28 cellular contexts compared by ENCODE assay signal in genomic region chr10:47344996-47345870, GRCh38. TPM values are rescaled to one million over a fixed set of nuclear protein-coding genes. Genes with fewer than 3 reads are reported as not detected.
A peak's percentile ranks its signal among the peaks of the same experiment; 100 is the strongest.
DNase-seq lines count a peak whose midpoint lies in the region; ATAC-seq and TF ChIP-seq lines count a peak whose summit lies in the region.
"Had no signal": no experiment of that assay in that cellular context is flagged by ENCODE, and none has a peak within 500 bp of the region (broad histone marks: within the 10 kb centered on the region; RNA-seq: fewer than 3 reads in every experiment).

No MANE protein-coding gene starts in this region.

- no peak overlapping the region for H3K4me3 Mint-ChIP-seq in chondrocyte (ENCODE audit: unreplicated experiment)
- H3K4me3 Mint-ChIP-seq: CD4-positive, alpha-beta memory T cell had no signal

- 85 to 88% methylated on average over 13 of the region's 13 CpGs for WGBS in heart right ventricle, 2 donors

- H3K9me3 ChIP-seq in heart right ventricle (no peaks in the 10 kb centered on the region), MG63 (no peaks in the 10 kb centered on the region)
- H3K9me3 ChIP-seq: BLaER1 treated with 17β-estradiol and CSF1 and Interleukin-3, amounts not matched to agents 10 nM and 100 nM had no signal

- no peaks in the 10 kb centered on the region for H3K4me1 Mint-ChIP-seq in chondrocyte (ENCODE audit: low read depth)
- H3K4me1 Mint-ChIP-seq: CD4-positive, alpha-beta memory T cell had no signal

- H3K27me3 ChIP-seq in heart right ventricle (peaks cover 0 to 18% (median 0%) of the 10 kb centered on the region in 7 donors), MG63 (no peaks in the 10 kb centered on the region)
- H3K27me3 ChIP-seq: BLaER1 treated with 17β-estradiol and CSF1 and Interleukin-3, amounts not matched to agents 10 nM and 100 nM had no signal

- DNase-seq in cardiac septum (ENCODE audit: low spot score) (peak; percentile 61), heart right ventricle (no peak), chondrocyte (ENCODE audit: low spot score) (peak; percentile 32), posterior vena cava (ENCODE audit: low spot score) (peak; percentile 22), MG63 (no peak)
- DNase-seq: CD4-positive, alpha-beta memory T cell; COR-L47; DMS53; IMR-90; NCI-H1092; NCI-H1417 treated with DMSO at 0.1 percent for 48 hours; NCI-H1694 treated with DMSO at 0.1 percent for 48 hours; NCI-H2081; NCI-H226; NCI-H510A; NCI-H69; SIG-M5 had no signal

- H3K27ac Mint-ChIP-seq in chondrocyte (ENCODE audit: unreplicated experiment) = no peak overlapping the region
- H3K27ac Mint-ChIP-seq: CD4-positive, alpha-beta memory T cell had no signal

- TF ChIP-seq CTCF in heart right ventricle (IDR thresholded peaks at IDR 0.05) (no peak), chondrocyte (IDR thresholded peaks at IDR 0.05) (no peak)

- no peaks in the 10 kb centered on the region for H3K9me3 Mint-ChIP-seq in chondrocyte (ENCODE audit: low read depth)
- H3K9me3 Mint-ChIP-seq: CD4-positive, alpha-beta memory T cell had no signal

- peaks cover 8% of the 10 kb centered on the region for H3K27me3 Mint-ChIP-seq in chondrocyte (ENCODE audit: low read depth)

- intact Hi-C loops in cardiac septum (cut with DNase I) = no loop called here
- intact Hi-C loops in heart right ventricle (cut with DNase I) = no loop called here
- intact Hi-C loops in posterior vena cava (cut with DNase I) = no loop called here

- H3K36me3 Mint-ChIP-seq in chondrocyte (ENCODE audit: low read depth) = no peaks in the 10 kb centered on the region
- H3K36me3 Mint-ChIP-seq: CD4-positive, alpha-beta memory T cell had no signal

- H3K4me3 ChIP-seq in heart right ventricle = no peak overlapping the region
- H3K4me3 ChIP-seq in MG63 = no peak overlapping the region
- H3K4me3 ChIP-seq: BLaER1 treated with 17β-estradiol and CSF1 and Interleukin-3, amounts not matched to agents 10 nM and 100 nM; SK-N-MC had no signal

- H3K36me3 ChIP-seq in heart right ventricle = no peaks in the 10 kb centered on the region
- no peaks in the 10 kb centered on the region for H3K36me3 ChIP-seq in MG63
- H3K36me3 ChIP-seq: BLaER1 treated with 17β-estradiol and CSF1 and Interleukin-3, amounts not matched to agents 10 nM and 100 nM had no signal

- ATAC-seq in heart right ventricle = no peak
- ATAC-seq in HG02840 (IDR thresholded peaks at IDR 0.05; ENCODE audit: low FRiP score, unreplicated experiment) = no peak
- ATAC-seq in GM21825 (IDR thresholded peaks at IDR 0.05; ENCODE audit: unreplicated experiment) = no peak
- ATAC-seq: HCT116, Panc1 had no signal

- no peaks in the 10 kb centered on the region for H3K4me1 ChIP-seq in heart right ventricle

- no peak overlapping the region for H3K27ac ChIP-seq in heart right ventricle
- H3K27ac ChIP-seq: BLaER1 treated with 17β-estradiol and CSF1 and Interleukin-3, amounts not matched to agents 10 nM and 100 nM; KMS-11; SK-N-MC had no signal

RNA-seq across cellular contexts. Expression of gene RBP3, which starts 2.9 kb away (rescaled TPM):
- total RNA-seq in cardiac septum (not detected), heart right ventricle (not detected), chondrocyte (not detected in 3 replicates), posterior vena cava (not detected)
- polyA plus RNA-seq in heart right ventricle = not detected
- not detected in 2 replicates for total RNA-seq in MG63 (2014; rRNA removed; shearing (Covaris generic); ENCODE audit: low replicate concordance)
- total RNA-seq: CD4-positive, alpha-beta memory T cell; Daoy; G401; H4; IMR-90 had no signal
- polyA plus RNA-seq: AG04450; CD4-positive, alpha-beta memory T cell; IMR-90 had no signal

RNA-seq across cellular contexts. Expression of gene GDF2, which starts 23.0 kb away (rescaled TPM):
- total RNA-seq in cardiac septum (not detected), heart right ventricle (not detected), chondrocyte (not detected in 3 replicates), posterior vena cava (not detected)
- not detected for polyA plus RNA-seq in heart right ventricle
- total RNA-seq in MG63 (2014; rRNA removed; shearing (Covaris generic); ENCODE audit: low replicate concordance) = not detected in 2 replicates
- total RNA-seq: CD4-positive, alpha-beta memory T cell; Daoy; G401; H4 had no signal
- polyA plus RNA-seq: AG04450; CD4-positive, alpha-beta memory T cell; IMR-90 had no signal

RNA-seq across cellular contexts. Expression of gene ZNF488, which starts 38.9 kb away (rescaled TPM):
- total RNA-seq in cardiac septum = 0.16 TPM
- total RNA-seq in heart right ventricle = under 1 TPM in 4 of 10 donors, not detected in 6; 0.05 to 0.14 (median 0.11) TPM
- polyA plus RNA-seq in heart right ventricle = under 1 TPM in 1 of 2 donors, not detected in 1; 0.06 TPM
- 0.10 to 1.1 TPM (median 0.17 TPM) in 3 replicates for total RNA-seq in chondrocyte
- not detected for total RNA-seq in posterior vena cava
- 0.07 TPM in 1 of 2 replicates, not detected in the other for total RNA-seq in MG63 (2014; rRNA removed; shearing (Covaris generic); ENCODE audit: low replicate concordance)
- total RNA-seq: CD4-positive, alpha-beta memory T cell; G401 had no signal

RNA-seq across cellular contexts. Expression of gene GDF10, which starts 45.2 kb away (rescaled TPM):
- total RNA-seq in cardiac septum (1.7 TPM), heart right ventricle (1 to 10 TPM in 2 of 10 donors, under 1 TPM in 8; 0.10 to 1.6 (median 0.36) TPM), chondrocyte (0.31 to 3.2 TPM (median 0.67 TPM) in 3 replicates), posterior vena cava (10 to 100 TPM in 1 of 2 donors, 1 to 10 TPM in 1; 1.5 to 18.6 TPM)
- polyA plus RNA-seq in heart right ventricle = under 1 TPM; 0.37 to 0.52 TPM
- not detected in 2 replicates for total RNA-seq in MG63 (2014; rRNA removed; shearing (Covaris generic); ENCODE audit: low replicate concordance)
- total RNA-seq: G401, H4, IMR-90 had no signal

Comparison
In these comparisons a context has a peak if more than half of its experiments do, and no peak if none do; other contexts are left out.
1. DNase-seq: peak in cardiac septum (single experiment), chondrocyte (single experiment) and posterior vena cava (single experiment); none in heart right ventricle (0 of 2) and MG63 (single experiment).